8 cellular contexts compared by ENCODE assay signal in genomic region chr19:46785980-46786235, GRCh38. TPM values are rescaled to one million over a fixed set of nuclear protein-coding genes. Genes with fewer than 3 reads are reported as not detected.
A peak's percentile ranks its signal among the peaks of the same experiment; 100 is the strongest.
DNase-seq lines count a peak whose midpoint lies in the region; ATAC-seq and TF ChIP-seq lines count a peak whose summit lies in the region.

No MANE protein-coding gene starts in this region.

- ATAC-seq in activated CD8-positive, alpha-beta memory T cell treated with anti-CD3 and anti-CD28 coated beads, Interleukin-2, amount 10 ng/mL, durations not matched to agents 7 days and 5 days, result no peak
- no peak for ATAC-seq in activated naive CD8-positive, alpha-beta T cell treated with anti-CD3 and anti-CD28 coated beads, Interleukin-2, amount 10 ng/mL, durations not matched to agents 7 days and 5 days (ENCODE audit: low read depth)
- ATAC-seq in left lung, result no peak

- H3K9me3 Mint-ChIP-seq in activated CD8-positive, alpha-beta memory T cell treated with anti-CD3 and anti-CD28 coated beads, Interleukin-2, amount 10 ng/mL, durations not matched to agents 7 days and 5 days (ENCODE audit: low read depth), result no peaks in the 10 kb centered on the region
- no peaks in the 10 kb centered on the region for H3K9me3 Mint-ChIP-seq in activated naive CD8-positive, alpha-beta T cell treated with anti-CD3 and anti-CD28 coated beads, Interleukin-2, amount 10 ng/mL, durations not matched to agents 7 days and 5 days

- POLR2A ChIA-PET in activated naive CD8-positive, alpha-beta T cell treated with anti-CD3 and anti-CD28 coated beads, Interleukin-2, amount 10 ng/mL, durations not matched to agents 7 days and 5 days (lab: Charles Lee), result interaction anchor here (1.6 to 6.2 kb wide), 3 partner anchors 13 to 71 kb away, joined by 4 to 160 read pairs (median 7); no protein-coding TSS in a partner anchor

- WGBS in thymus, result 95% methylated on average over 4 of the region's 4 CpGs

- CTCF ChIA-PET in activated CD8-positive, alpha-beta memory T cell treated with anti-CD3 and anti-CD28 coated beads, Interleukin-2, amount 10 ng/mL, durations not matched to agents 7 days and 5 days (lab: Charles Lee), result interaction anchor here (1.0 to 7.3 kb wide), 11 partner anchors 14 to 205 kb away, joined by 3 to 77 read pairs (median 4); no protein-coding TSS in a partner anchor

- peaks cover 55% of the 10 kb centered on the region for H3K36me3 Mint-ChIP-seq in activated CD8-positive, alpha-beta memory T cell treated with anti-CD3 and anti-CD28 coated beads, Interleukin-2, amount 10 ng/mL, durations not matched to agents 7 days and 5 days
- H3K36me3 Mint-ChIP-seq in activated naive CD8-positive, alpha-beta T cell treated with anti-CD3 and anti-CD28 coated beads, Interleukin-2, amount 10 ng/mL, durations not matched to agents 7 days and 5 days, result peaks cover 44% of the 10 kb centered on the region

- no peak for DNase-seq in activated CD8-positive, alpha-beta memory T cell treated with anti-CD3 and anti-CD28 coated beads, Interleukin-2, amount 10 ng/mL, durations not matched to agents 7 days and 5 days
- DNase-seq in activated CD8-positive, alpha-beta memory T cell treated with anti-CD3 and anti-CD28 coated beads, Interleukin-2, amount 50 U/mL, for 48 hours, result no peak
- DNase-seq in activated naive CD8-positive, alpha-beta T cell treated with anti-CD3 and anti-CD28 coated beads, Interleukin-2, amount 10 ng/mL, durations not matched to agents 7 days and 5 days, result no peak
- DNase-seq in left lung (no peak), UCSD-AML1 (lab: John Stamatoyannopoulos, UW; ENCODE audit: unreplicated experiment) (no peak)
- no peak for DNase-seq in stimulated activated CD4-positive, alpha-beta T cell treated with anti-CD3 and anti-CD28 coated beads, Interleukin-4, amount 100 ng/mL, for 1 hour
- no peak for DNase-seq in activated effector memory CD4-positive, alpha-beta T cell treated with anti-CD3 and anti-CD28 coated beads, Interleukin-2, amount 50 U/mL, for 16 hours

- peaks cover 49% of the 10 kb centered on the region for H3K4me1 Mint-ChIP-seq in activated CD8-positive, alpha-beta memory T cell treated with anti-CD3 and anti-CD28 coated beads, Interleukin-2, amount 10 ng/mL, durations not matched to agents 7 days and 5 days
- peaks cover 54% of the 10 kb centered on the region for H3K4me1 Mint-ChIP-seq in activated naive CD8-positive, alpha-beta T cell treated with anti-CD3 and anti-CD28 coated beads, Interleukin-2, amount 10 ng/mL, durations not matched to agents 7 days and 5 days

- intact Hi-C loops in left lung (cut with DNase I), result no loop called here

- H3K9me3 ChIP-seq in left lung (no peaks in the 10 kb centered on the region), thymus (ENCODE audit: control insufficient read depth) (no peaks in the 10 kb centered on the region)

- peak overlapping the region; percentile 90 for H3K4me3 Mint-ChIP-seq in activated CD8-positive, alpha-beta memory T cell treated with anti-CD3 and anti-CD28 coated beads, Interleukin-2, amount 10 ng/mL, durations not matched to agents 7 days and 5 days
- H3K4me3 Mint-ChIP-seq in activated naive CD8-positive, alpha-beta T cell treated with anti-CD3 and anti-CD28 coated beads, Interleukin-2, amount 10 ng/mL, durations not matched to agents 7 days and 5 days, result peak overlapping the region; percentile 91

- no peaks in the 10 kb centered on the region for H3K27me3 Mint-ChIP-seq in activated CD8-positive, alpha-beta memory T cell treated with anti-CD3 and anti-CD28 coated beads, Interleukin-2, amount 10 ng/mL, durations not matched to agents 7 days and 5 days
- no peaks in the 10 kb centered on the region for H3K27me3 Mint-ChIP-seq in activated naive CD8-positive, alpha-beta T cell treated with anti-CD3 and anti-CD28 coated beads, Interleukin-2, amount 10 ng/mL, durations not matched to agents 7 days and 5 days

- TF ChIP-seq CTCF in left lung (IDR thresholded peaks at IDR 0.05), result no peak

- H3K4me3 ChIP-seq in left lung (peak overlapping the region; percentile 65 to 91), thymus (ENCODE audit: low read length) (peak overlapping the region; percentile 55)

- H3K36me3 ChIP-seq in left lung (peaks cover 0 to 31% of the 10 kb centered on the region in 2 donors), thymus (ENCODE audit: control insufficient read depth, insufficient read depth) (peaks cover 25% of the 10 kb centered on the region)

- H3K27ac ChIP-seq in left lung (peak overlapping the region; percentile 85 to 93), thymus (ENCODE audit: low read depth) (peak overlapping the region; percentile 84)

- peaks cover 25 to 45% of the 10 kb centered on the region in 2 donors for H3K4me1 ChIP-seq in left lung
- peaks cover 34% of the 10 kb centered on the region for H3K4me1 ChIP-seq in thymus (ENCODE audit: control insufficient read depth, insufficient read depth, low read length)

- H3K27ac Mint-ChIP-seq in activated CD8-positive, alpha-beta memory T cell treated with anti-CD3 and anti-CD28 coated beads, Interleukin-2, amount 10 ng/mL, durations not matched to agents 7 days and 5 days, result peak overlapping the region; percentile 97
- peak overlapping the region; percentile 92 for H3K27ac Mint-ChIP-seq in activated naive CD8-positive, alpha-beta T cell treated with anti-CD3 and anti-CD28 coated beads, Interleukin-2, amount 10 ng/mL, durations not matched to agents 7 days and 5 days

- H3K27me3 ChIP-seq in left lung, result no peaks in the 10 kb centered on the region
- H3K27me3 ChIP-seq in thymus (ENCODE audit: control insufficient read depth, insufficient read depth), result no peaks in the 10 kb centered on the region

RNA-seq across cellular contexts. Expression of gene SLC1A5, which starts 2.5 kb away (rescaled TPM):
- 100 to 1,000 TPM; 196 to 259 TPM for total RNA-seq in activated CD8-positive, alpha-beta memory T cell treated with anti-CD3 and anti-CD28 coated beads, Interleukin-2, amount 10 ng/mL, durations not matched to agents 7 days and 5 days
- total RNA-seq in activated naive CD8-positive, alpha-beta T cell treated with anti-CD3 and anti-CD28 coated beads, Interleukin-2, amount 10 ng/mL, durations not matched to agents 7 days and 5 days, result 100 to 1,000 TPM; 121 to 127 TPM
- 100 to 1,000 TPM in 1 of 2 donors, 10 to 100 TPM in 1; 79.9 to 172 TPM for total RNA-seq in left lung
- polyA plus RNA-seq in thymus, result 32.2 TPM

RNA-seq across cellular contexts. Expression of gene STRN4, which starts 39.7 kb away (rescaled TPM):
- total RNA-seq in activated CD8-positive, alpha-beta memory T cell treated with anti-CD3 and anti-CD28 coated beads, Interleukin-2, amount 10 ng/mL, durations not matched to agents 7 days and 5 days, result 10 to 100 TPM; 93.0 to 95.8 TPM
- total RNA-seq in activated naive CD8-positive, alpha-beta T cell treated with anti-CD3 and anti-CD28 coated beads, Interleukin-2, amount 10 ng/mL, durations not matched to agents 7 days and 5 days, result 10 to 100 TPM; 79.2 to 87.5 TPM
- 10 to 100 TPM; 54.2 to 73.4 TPM for total RNA-seq in left lung
- polyA plus RNA-seq in thymus, result 38.7 TPM

RNA-seq across cellular contexts. Expression of gene FKRP, which starts 40.1 kb away (rescaled TPM):
- 10 to 100 TPM; 16.3 to 17.7 TPM for total RNA-seq in activated CD8-positive, alpha-beta memory T cell treated with anti-CD3 and anti-CD28 coated beads, Interleukin-2, amount 10 ng/mL, durations not matched to agents 7 days and 5 days
- total RNA-seq in activated naive CD8-positive, alpha-beta T cell treated with anti-CD3 and anti-CD28 coated beads, Interleukin-2, amount 10 ng/mL, durations not matched to agents 7 days and 5 days, result 10 to 100 TPM; 17.8 to 18.1 TPM
- total RNA-seq in left lung, result 10 to 100 TPM; 18.8 to 20.9 TPM
- 13.5 TPM for polyA plus RNA-seq in thymus
